In genomic region chr15:65792130-65792987, GRCh38 we compare ENCODE assay signal across 8 cellular contexts. TPM values are rescaled to one million over a fixed set of nuclear protein-coding genes. Genes with fewer than 3 reads are reported as not detected.
DNase-seq lines count a peak whose midpoint lies in the region; ATAC-seq and TF ChIP-seq lines count a peak whose summit lies in the region.

Gene DENND4A, minus strand, starts transcription at chr15:65792293. Its CDS starts 35,843 bp downstream, at chr15:65756450.

- H3K9me3 ChIP-seq in Panc1 (ENCODE audit: control insufficient read depth, insufficient read depth, low read depth, low read length) = no peaks in the 10 kb centered on the region
- H3K9me3 ChIP-seq in muscle layer of duodenum (ENCODE audit: control insufficient read depth in 1 of 2, low read length in 2 of 2) = no peaks in the 10 kb centered on the region

- no peak for TF ChIP-seq CTCF in Panc1 (IDR thresholded peaks at IDR 0.05)

- CTCF ChIA-PET in Panc1 (lab: Charles Lee) = no interaction called here

- BruUV-seq in Panc1 (replicated peaks; lab: Mats Ljungman, UMichigan) = TSS peak; percentile 97

- H3K27me3 ChIP-seq in Panc1 (ENCODE audit: control insufficient read depth, insufficient read depth, low read length) (no peaks in the 10 kb centered on the region), muscle layer of duodenum (ENCODE audit: low read depth, low read length) (no peaks in the 10 kb centered on the region)

- peak within 1 kb of the TSS; percentile 79 to 93 for H3K4me3 ChIP-seq in Panc1 (ENCODE audit: low read depth in 2 of 2, low read length in 2 of 2)
- peak within 1 kb of the TSS; percentile 77 to 98 for H3K4me3 ChIP-seq in muscle layer of duodenum (ENCODE audit: low read depth in 1 of 2, low read length in 2 of 2)

- H3K4me1 ChIP-seq in Panc1 (ENCODE audit: control insufficient read depth, insufficient read depth, low read length) = peaks cover 25% of the 10 kb centered on the region
- H3K4me1 ChIP-seq in muscle layer of duodenum (ENCODE audit: control insufficient read depth in 1 of 2, insufficient read depth in 2 of 2, low read length in 2 of 2) = peaks cover 9 to 14% of the 10 kb centered on the region in 2 donors

- in situ Hi-C loops in Panc1 (cut with HindIII; ENCODE audit: low pct_unique_long_range_greater_than_20kb, low sequenced_read_pairs) = no loop called here

- no peaks in the 10 kb centered on the region for H3K36me3 ChIP-seq in Panc1 (ENCODE audit: control insufficient read depth, insufficient read depth, low read length)
- H3K36me3 ChIP-seq in muscle layer of duodenum (ENCODE audit: control insufficient read depth in 1 of 2, insufficient read depth in 2 of 2, low read length in 2 of 2) = no peaks in the 10 kb centered on the region

- POLR2A ChIA-PET in Panc1 (lab: Charles Lee) = interaction anchor here (0.6 to 1.2 kb wide), 5 partner anchors 13 to 95 kb away, joined by 5 to 9 read pairs (median 7); partner anchors contain the start of gene RAB11A

- ATAC-seq in GM21723 (IDR thresholded peaks at IDR 0.05; ENCODE audit: unreplicated experiment) (peak; percentile 84), Panc1 (peak; percentile 94), esophagus mucosa (peak; percentile 96)

- H3K27ac ChIP-seq in Panc1 (ENCODE audit: low read length) (peak within 1 kb of the TSS; percentile 95), muscle layer of duodenum (ENCODE audit: low read length) (peak within 1 kb of the TSS; percentile 99)

- peak; percentile 97 for DNase-seq in DMS53 (lab: John Stamatoyannopoulos, UW)
- peak; percentile 93 for DNase-seq in KG1 (lab: John Stamatoyannopoulos, UW)
- peak; percentile 92 for DNase-seq in Panc1 (ENCODE audit: low read depth, low spot score)
- DNase-seq in activated T-cell treated with anti-CD3 and anti-CD28 coated beads, Interleukin-2, amount 50 U/mL, for 48 hours = peak; percentile 99
- DNase-seq in stimulated activated CD8-positive, alpha-beta memory T cell treated with anti-CD3 and anti-CD28 coated beads, Interleukin-7, amount 100 ng/mL, for 4 hours (ENCODE audit: low read depth in 2 of 2) = peak; percentile 98 to 99

- intact Hi-C loops in Panc1 (cut with micrococcal nuclease; ENCODE audit: unreplicated experiment) = no loop called here

RNA-seq across cellular contexts. Expression of gene DENND4A, which starts in this region (rescaled TPM):
- total RNA-seq in Panc1 (2021; ENCODE audit: unreplicated experiment) (14.4 TPM), esophagus mucosa (10.9 TPM)
- polyA plus RNA-seq in Panc1 (2012; ENCODE audit: insufficient read length) = 6.8 TPM

Comparison
In these comparisons a context has a peak if more than half of its experiments do, and no peak if none do; other contexts are left out.
1. Peak in every context shown above with its lines: DNase-seq, ATAC-seq, H3K4me3 ChIP-seq and H3K27ac ChIP-seq.